In genomic region chr14:100192672-100193416, GRCh38 we compare ENCODE assay signal across 8 cellular contexts. TPM values are rescaled to one million over a fixed set of nuclear protein-coding genes. Genes with fewer than 3 reads are reported as not detected.
A peak's percentile ranks its signal among the peaks of the same experiment; 100 is the strongest.
DNase-seq lines count a peak whose midpoint lies in the region; FAIRE-seq and TF ChIP-seq lines count a peak whose summit lies in the region.

No MANE protein-coding gene starts in this region.

- no CpG with 5 or more reads among the region's 62 CpGs for WGBS in H9 (ENCODE audit: extremely low coverage, insufficient read length, low lambda C conversion rate)

- H3K4me3 Mint-ChIP-seq in H9 = peak overlapping the region; percentile 41 to 64
- peak overlapping the region; percentile 83 for H3K4me3 Mint-ChIP-seq in neural progenitor cell

- 0 out of 2 replicates have a peak overlapping the region, but pooled peaks have one; percentile 58 for H2BK15ac ChIP-seq in H9 (ENCODE audit: low read depth, low read length)

- H3K4me1 Mint-ChIP-seq in H9 (peaks cover 15% of the 10 kb centered on the region in 2 experiments), neural progenitor cell (peaks cover 4% of the 10 kb centered on the region)

- no peak overlapping the region for H3K23ac ChIP-seq in H9 (ENCODE audit: insufficient read length, low read depth, low read length)

- H3K27me3 ChIP-seq in H9 (ENCODE audit: insufficient read depth, low read length) (no peaks in the 10 kb centered on the region), neural progenitor cell (no peaks in the 10 kb centered on the region)

- H3K18ac ChIP-seq in H9 (ENCODE audit: insufficient read length, low read depth, low read length) = peak overlapping the region; percentile 90

- H3K4ac ChIP-seq in H9 (ENCODE audit: low read depth, low read length) = no peak overlapping the region

- no peaks in the 10 kb centered on the region for H3K79me2 ChIP-seq in H9 (ENCODE audit: insufficient read depth, low read length)
- no peaks in the 10 kb centered on the region for H3K79me2 ChIP-seq in neural progenitor cell (ENCODE audit: low read depth)

- H3K36me3 Mint-ChIP-seq in H9 (ENCODE audit: insufficient read depth in 1 of 3, low read depth in 3 of 3) = peaks cover 0 to 5% (median 0%) of the 10 kb centered on the region in 3 experiments; a peak in 1 of 7 replicates
- H3K36me3 Mint-ChIP-seq in neural progenitor cell = no peaks in the 10 kb centered on the region

- H3K4me1 ChIP-seq in H9 (ENCODE audit: insufficient read depth, low read length) (no peaks in the 10 kb centered on the region; the same call in 1 of the 2 replicates), neural progenitor cell (no peaks in the 10 kb centered on the region)

- H3K9me3 ChIP-seq in H9 (ENCODE audit: control insufficient read depth, low read depth, low read length) (no peaks in the 10 kb centered on the region), neural progenitor cell (ENCODE audit: low read depth) (no peaks in the 10 kb centered on the region)

- FAIRE-seq in G401.6 (lab: Jason Lieb, UNC) = peak; percentile 98

- H3K27ac ChIP-seq in H9 (ENCODE audit: insufficient read length, low read depth, low read length) (no peak overlapping the region), neural progenitor cell (no peak overlapping the region)

- H3K4me2 ChIP-seq in H9 (ENCODE audit: insufficient read depth, insufficient read length, low read length) (no peak overlapping the region), neural progenitor cell (peak overlapping the region; percentile 73)

- H3K4me3 ChIP-seq in fibroblast of villous mesenchyme (ENCODE audit: low read depth, low read length) = peak overlapping the region; percentile 62
- peak overlapping the region; percentile 39 for H3K4me3 ChIP-seq in neural progenitor cell

- H2AFZ ChIP-seq in H9 (ENCODE audit: low read length) (no peak overlapping the region), neural progenitor cell (replicated peaks) (peak overlapping the region; percentile 27)

- no peak overlapping the region for H2BK120ac ChIP-seq in H9 (ENCODE audit: low read depth, low read length, poor library complexity, severe bottlenecking)

- H4K5ac ChIP-seq in H9 (ENCODE audit: insufficient read length, low read depth, low read length) = peak overlapping the region; percentile 10

- H2BK20ac ChIP-seq in H9 (ENCODE audit: low read depth, low read length, poor library complexity, severe bottlenecking) = no peak overlapping the region

- no peak overlapping the region for H3T11ph ChIP-seq in H9 (ENCODE audit: low read length)

- H3K27ac Mint-ChIP-seq in H9 = peak overlapping the region in 2 of 3 experiments; percentile 8 to 61; a peak in 4 of 7 replicates
- H3K27ac Mint-ChIP-seq in neural progenitor cell = peak overlapping the region; percentile 57

- no peak overlapping the region for H4K91ac ChIP-seq in H9 (ENCODE audit: insufficient read length, low read depth, low read length)

- no peak overlapping the region for H2BK5ac ChIP-seq in H9 (ENCODE audit: insufficient read length, low read length)

- H2BK12ac ChIP-seq in H9 (ENCODE audit: insufficient read length, low read depth, low read length) = peak overlapping the region; percentile 28

- no peak overlapping the region for H2AK5ac ChIP-seq in H9 (ENCODE audit: insufficient read length, low read length)

- H3K23me2 ChIP-seq in H9 (ENCODE audit: insufficient read length, low read depth, low read length, poor library complexity, severe bottlenecking) = no peaks in the 10 kb centered on the region

- H4K20me1 ChIP-seq in H9 (ENCODE audit: control insufficient read depth, insufficient read depth, insufficient read length) (no peaks in the 10 kb centered on the region), neural progenitor cell (ENCODE audit: low read depth) (no peaks in the 10 kb centered on the region)

- H3K56ac ChIP-seq in H9 (ENCODE audit: insufficient read length, low read depth, low read length) = no peak overlapping the region

- H3F3A ChIP-seq in neural progenitor cell (ENCODE audit: low read depth) = peaks cover 12% of the 10 kb centered on the region

- no peaks in the 10 kb centered on the region for H3K79me1 ChIP-seq in H9 (ENCODE audit: insufficient read depth, low read depth, low read length, poor library complexity, severe bottlenecking)

- H3K9me3 Mint-ChIP-seq in H9 (peaks cover 5 to 6% of the 10 kb centered on the region in 2 experiments; a peak in 3 of 5 replicates), neural progenitor cell (no peaks in the 10 kb centered on the region)

- no peaks in the 10 kb centered on the region for H3K36me3 ChIP-seq in neural progenitor cell

- H3K14ac ChIP-seq in H9 (ENCODE audit: insufficient read depth, low read length) = peak overlapping the region; percentile 91

- peak; percentile 92 for TF ChIP-seq CTCF in H9 (conservative IDR thresholded peaks at IDR 0.05)
- TF ChIP-seq CTCF in fibroblast of villous mesenchyme (IDR thresholded peaks at IDR 0.05; ENCODE audit: insufficient read depth, low read depth, low read length) = peak; percentile 78
- peak; percentile 79 for TF ChIP-seq CTCF in neural progenitor cell (IDR thresholded peaks at IDR 0.05)

- H3K27me3 Mint-ChIP-seq in H9 (ENCODE audit: low read depth) (no peaks in the 10 kb centered on the region), neural progenitor cell (ENCODE audit: insufficient read depth, low read depth) (peaks cover 2% of the 10 kb centered on the region)

- no peak overlapping the region for H3K9ac ChIP-seq in H9 (ENCODE audit: extremely low read depth, insufficient read length, low read length)
- no peak overlapping the region for H3K9ac ChIP-seq in neural progenitor cell

- DNase-seq in H9 (peak; percentile 100), M059J (ENCODE audit: low read depth) (peak; percentile 96), SHP77 (lab: John Stamatoyannopoulos, UW) (peak; percentile 95 to 96), activated gamma-delta T cell treated with Interleukin-2 at 50 U/mL for 16 hours (peak; percentile 99), fibroblast of villous mesenchyme (ENCODE audit: low read depth) (peak; percentile 97), neural progenitor cell (ENCODE audit: low spot score) (peak; percentile 100), stromal cell of bone marrow (ENCODE audit: low read depth) (peak; percentile 91)

- H4K8ac ChIP-seq in H9 (replicated peaks; ENCODE audit: insufficient read length, low read depth, low read length) = no peak overlapping the region

RNA-seq across cellular contexts. Expression of gene DEGS2, which starts 33.4 kb away (rescaled TPM):
- total RNA-seq in H9 (2021) (0.59 and 0.72 TPM in 2 replicates), fibroblast of villous mesenchyme (not detected in 2 replicates), neural progenitor cell (ENCODE audit: low replicate concordance) (0.25 TPM in 1 of 2 replicates, not detected in the other)
- 0.10 TPM in 1 of 2 replicates, not detected in the other for total RNA-seq in M059J (2014; rRNA removed; shearing (Covaris generic))

RNA-seq across cellular contexts. Expression of gene YY1, which starts 46.1 kb away (rescaled TPM):
- total RNA-seq in H9 (2021) (103 and 106 TPM in 2 replicates), fibroblast of villous mesenchyme (38.3 and 53.1 TPM in 2 replicates), neural progenitor cell (ENCODE audit: low replicate concordance) (54.8 and 58.9 TPM in 2 replicates)
- 25.9 and 39.5 TPM in 2 replicates for total RNA-seq in M059J (2014; rRNA removed; shearing (Covaris generic))
